4 cellular contexts compared by ENCODE assay signal in genomic region chr2:174292908-174293307, GRCh38.
TF ChIP-seq lines count a peak whose summit lies in the region.

No MANE protein-coding gene starts in this region.

TF ChIP-seq in A549, 52 proteins besides CTCF, POLR2A, EP300 and RAD21:
- no peak for TF ChIP-seq TP53 (CRISPR knock-in tag; IDR thresholded peaks at IDR 0.05)
- 0 out of 2 replicates have a peak, but pooled peaks have one; percentile 26 for TF ChIP-seq KDM1A (IDR thresholded peaks at IDR 0.05; ENCODE audit: low read depth)

TF ChIP-seq in HCT116, 20 proteins besides CTCF, POLR2A, EP300 and RAD21:
- 0 out of 2 replicates have a peak, but pooled peaks have one; percentile 34 for TF ChIP-seq CBX3 (IDR thresholded peaks at IDR 0.05; ENCODE audit: low read depth)
- TF ChIP-seq SRF (IDR thresholded peaks at IDR 0.05; ENCODE audit: low read depth), result no peak

TF ChIP-seq in K562, 482 proteins besides CTCF, POLR2A, EP300 and RAD21:
- no peak for TF ChIP-seq XRCC3 (IDR thresholded peaks at IDR 0.05)
- TF ChIP-seq CBX3 (IDR thresholded peaks at IDR 0.05; ENCODE audit: borderline replicate concordance in 1 of 2, low read length in 2 of 2), result 0 out of 3 replicates have a peak, but pooled peaks of 1 of the 2 experiments have one; percentile 31
- TF ChIP-seq RBM25 (IDR thresholded peaks at IDR 0.05; ENCODE audit: low read depth, low read length, severe bottlenecking), result peak; percentile 62
- peak; percentile 50 for TF ChIP-seq NFIC (IDR thresholded peaks at IDR 0.05)

TF ChIP-seq in H1, 55 proteins besides CTCF, POLR2A, EP300 and RAD21:
- TF ChIP-seq CHD2 (IDR thresholded peaks at IDR 0.05; ENCODE audit: low read length), result no peak
- TF ChIP-seq KDM1A (IDR thresholded peaks at IDR 0.05; ENCODE audit: borderline replicate concordance, low read length), result peak; percentile 67
TF ChIP-seq in H1: peak in this region for 1.
